30 cellular contexts compared by ENCODE assay signal in the genomic region with DNA sequence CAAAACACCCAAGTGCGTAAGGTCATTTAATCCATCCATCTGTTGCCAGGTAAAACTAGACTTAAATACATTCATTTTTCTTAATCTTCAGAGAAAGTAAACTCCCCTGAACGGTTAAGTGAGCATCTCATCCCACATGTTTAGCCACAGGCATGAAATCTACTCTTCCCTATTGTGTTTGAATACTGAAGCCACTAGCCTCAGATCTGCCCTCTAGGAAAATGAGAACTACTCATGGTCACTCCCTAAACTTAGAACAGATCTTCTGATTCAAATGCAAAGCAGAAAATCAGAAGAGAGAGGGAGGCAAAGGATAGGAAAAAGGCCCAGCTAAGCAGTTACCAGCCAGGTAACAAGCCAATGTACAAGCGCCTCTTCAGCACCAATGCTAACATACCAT. TPM values are rescaled to one million over a fixed set of nuclear protein-coding genes. Genes with fewer than 3 reads are reported as not detected.
"Had no signal": no experiment of that assay in that cellular context is flagged by ENCODE, and none has a peak within 500 bp of the region (broad histone marks: within the 10 kb centered on the region; RNA-seq: fewer than 3 reads in every experiment).

No MANE protein-coding gene starts in this region.

- FAIRE-seq: keratinocyte, small intestine, urothelium cell line had no signal

- ATAC-seq: left colon; left lung; lower lobe of right lung; naive thymus-derived CD4-positive, alpha-beta T cell; right cardiac atrium; sciatic nerve; stimulated activated effector memory CD8-positive, alpha-beta T cell treated with anti-CD3 and anti-CD28 coated beads, Interleukin-12 subunit alpha, Interleukin-12 subunit beta, amount 100 ng/mL, for 72 hours; upper lobe of right lung had no signal

- DNase-seq: hippocampal formation; left colon; left lung; lower lobe of right lung; mammary epithelial cell; mesenchymal stem cell; naive thymus-derived CD4-positive, alpha-beta T cell; ovary; retina; right cardiac atrium; small intestine; spleen; stimulated activated CD4-positive, alpha-beta T cell treated with anti-CD3 and anti-CD28 coated beads, Interleukin-4, amount 100 ng/mL, for 24 hours; stimulated activated naive CD4-positive, alpha-beta T cell; tibial artery; trophoblast cell; upper lobe of right lung had no signal

- H3K4me3 ChIP-seq: left lung, lower lobe of right lung, ovary, spleen, suprapubic skin, thoracic aorta, tibial artery, upper lobe of right lung had no signal

RNA-seq across cellular contexts. Expression of gene TMEM247, which starts 7.1 kb away (rescaled TPM):
- total RNA-seq: left colon; left lung; liver; lower lobe of right lung; mammary epithelial cell; mononuclear cell; naive thymus-derived CD4-positive, alpha-beta T cell; natural killer cell treated with Interleukin-12 subunit alpha and Interleukin-12 subunit beta and Interleukin-15 and Interleukin-18, amount 100 ng/mL, for 72 hours; omental fat pad; ovary; progenitor cell of endocrine pancreas; pulmonary artery endothelial cell; right cardiac atrium; sciatic nerve; spleen; subcutaneous adipose tissue; suprapubic skin; thoracic aorta; upper lobe of right lung had no signal
